ENCODE assay signal across 1 cellular context in the genomic region with DNA sequence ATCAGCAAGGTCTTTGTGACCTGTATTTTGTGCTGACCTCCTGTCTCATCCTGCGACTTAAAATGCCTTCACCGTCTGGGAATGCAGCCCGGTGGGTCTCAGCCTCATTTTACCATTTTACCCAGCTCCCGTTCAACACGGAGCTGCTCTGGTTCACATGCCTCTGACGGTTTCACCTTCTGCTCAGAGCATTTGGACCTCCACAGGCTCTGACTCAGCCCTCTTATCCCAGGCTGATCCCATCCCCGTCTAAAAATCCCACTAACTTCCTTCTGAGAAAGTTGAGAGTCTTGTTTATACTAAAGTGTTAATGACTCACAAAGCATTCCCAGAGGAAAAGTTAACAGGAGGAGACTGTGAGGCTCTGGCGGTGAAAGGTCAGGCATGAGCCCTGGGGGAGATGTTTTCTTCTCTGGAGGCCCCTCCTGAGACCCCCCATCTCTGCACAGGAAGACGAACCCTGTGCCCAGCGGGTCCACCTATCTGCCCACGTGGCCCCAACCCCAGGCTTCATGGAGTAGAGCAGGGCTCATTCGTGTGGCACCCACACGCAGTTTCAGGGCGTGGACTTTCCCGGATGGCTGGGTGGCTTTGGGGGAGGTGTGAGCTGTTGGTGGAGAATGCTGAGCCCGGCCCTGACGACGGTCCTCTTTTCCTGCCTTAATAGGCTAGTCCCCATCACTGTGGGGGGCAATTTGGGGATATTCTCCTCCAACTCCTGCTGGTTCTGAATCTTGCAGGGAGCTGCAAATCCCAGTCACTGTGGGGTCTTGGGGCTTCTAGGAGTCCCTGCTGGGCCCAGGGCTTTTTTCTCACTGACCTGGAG.
TF ChIP-seq lines count a peak whose summit lies in the region.

No MANE protein-coding gene starts in this region.

TF ChIP-seq in HepG2, 621 proteins besides CTCF, POLR2A, EP300 and RAD21:
- TF ChIP-seq, protein P1, sequence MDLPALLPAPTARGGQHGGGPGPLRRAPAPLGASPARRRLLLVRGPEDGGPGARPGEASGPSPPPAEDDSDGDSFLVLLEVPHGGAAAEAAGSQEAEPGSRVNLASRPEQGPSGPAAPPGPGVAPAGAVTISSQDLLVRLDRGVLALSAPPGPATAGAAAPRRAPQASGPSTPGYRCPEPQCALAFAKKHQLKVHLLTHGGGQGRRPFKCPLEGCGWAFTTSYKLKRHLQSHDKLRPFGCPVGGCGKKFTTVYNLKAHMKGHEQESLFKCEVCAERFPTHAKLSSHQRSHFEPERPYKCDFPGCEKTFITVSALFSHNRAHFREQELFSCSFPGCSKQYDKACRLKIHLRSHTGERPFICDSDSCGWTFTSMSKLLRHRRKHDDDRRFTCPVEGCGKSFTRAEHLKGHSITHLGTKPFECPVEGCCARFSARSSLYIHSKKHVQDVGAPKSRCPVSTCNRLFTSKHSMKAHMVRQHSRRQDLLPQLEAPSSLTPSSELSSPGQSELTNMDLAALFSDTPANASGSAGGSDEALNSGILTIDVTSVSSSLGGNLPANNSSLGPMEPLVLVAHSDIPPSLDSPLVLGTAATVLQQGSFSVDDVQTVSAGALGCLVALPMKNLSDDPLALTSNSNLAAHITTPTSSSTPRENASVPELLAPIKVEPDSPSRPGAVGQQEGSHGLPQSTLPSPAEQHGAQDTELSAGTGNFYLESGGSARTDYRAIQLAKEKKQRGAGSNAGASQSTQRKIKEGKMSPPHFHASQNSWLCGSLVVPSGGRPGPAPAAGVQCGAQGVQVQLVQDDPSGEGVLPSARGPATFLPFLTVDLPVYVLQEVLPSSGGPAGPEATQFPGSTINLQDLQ (CRISPR knock-in tag; IDR thresholded peaks at IDR 0.05), result no peak
- TF ChIP-seq ZNF549 (CRISPR knock-in tag; IDR thresholded peaks at IDR 0.05), result no peak
- TF ChIP-seq RARG (CRISPR knock-in tag; IDR thresholded peaks at IDR 0.05; ENCODE audit: low read depth), result no peak
- no peak for TF ChIP-seq ZNF335 (CRISPR knock-in tag; IDR thresholded peaks at IDR 0.05)
- TF ChIP-seq ZNF776 (CRISPR knock-in tag; IDR thresholded peaks at IDR 0.05), result no peak
- no peak for TF ChIP-seq KAT8 (CRISPR knock-in tag; IDR thresholded peaks at IDR 0.05)
- no peak for TF ChIP-seq SALL2 (CRISPR knock-in tag; IDR thresholded peaks at IDR 0.05)
- TF ChIP-seq ZNF75D (CRISPR knock-in tag; IDR thresholded peaks at IDR 0.05; ENCODE audit: borderline replicate concordance), result 0 out of 2 replicates have a peak, but pooled peaks have one; percentile 58
- TF ChIP-seq HES4 (CRISPR knock-in tag; IDR thresholded peaks at IDR 0.05; ENCODE audit: borderline replicate concordance), result no peak
- TF ChIP-seq MTA1 (CRISPR knock-in tag; IDR thresholded peaks at IDR 0.05; ENCODE audit: borderline replicate concordance), result no peak
- no peak for TF ChIP-seq ZNF510 (CRISPR knock-in tag; IDR thresholded peaks at IDR 0.05; ENCODE audit: low read depth)
- no peak for TF ChIP-seq ZNF552 (CRISPR knock-in tag; IDR thresholded peaks at IDR 0.05; ENCODE audit: borderline replicate concordance)
- TF ChIP-seq, protein P2, sequence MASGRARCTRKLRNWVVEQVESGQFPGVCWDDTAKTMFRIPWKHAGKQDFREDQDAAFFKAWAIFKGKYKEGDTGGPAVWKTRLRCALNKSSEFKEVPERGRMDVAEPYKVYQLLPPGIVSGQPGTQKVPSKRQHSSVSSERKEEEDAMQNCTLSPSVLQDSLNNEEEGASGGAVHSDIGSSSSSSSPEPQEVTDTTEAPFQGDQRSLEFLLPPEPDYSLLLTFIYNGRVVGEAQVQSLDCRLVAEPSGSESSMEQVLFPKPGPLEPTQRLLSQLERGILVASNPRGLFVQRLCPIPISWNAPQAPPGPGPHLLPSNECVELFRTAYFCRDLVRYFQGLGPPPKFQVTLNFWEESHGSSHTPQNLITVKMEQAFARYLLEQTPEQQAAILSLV (CRISPR knock-in tag; IDR thresholded peaks at IDR 0.05; ENCODE audit: borderline replicate concordance), result 0 out of 2 replicates have a peak, but pooled peaks have one; percentile 29
- no peak for TF ChIP-seq IRX3 (CRISPR knock-in tag; IDR thresholded peaks at IDR 0.05; ENCODE audit: borderline replicate concordance, low read depth)
- 0 out of 2 replicates have a peak, but pooled peaks have one; percentile 7 for TF ChIP-seq RARA (CRISPR knock-in tag; IDR thresholded peaks at IDR 0.05)
- TF ChIP-seq ZSCAN9 (CRISPR knock-in tag; IDR thresholded peaks at IDR 0.05; ENCODE audit: borderline replicate concordance), result no peak
